ENCODE assay signal across 1 cellular context in the genomic region with DNA sequence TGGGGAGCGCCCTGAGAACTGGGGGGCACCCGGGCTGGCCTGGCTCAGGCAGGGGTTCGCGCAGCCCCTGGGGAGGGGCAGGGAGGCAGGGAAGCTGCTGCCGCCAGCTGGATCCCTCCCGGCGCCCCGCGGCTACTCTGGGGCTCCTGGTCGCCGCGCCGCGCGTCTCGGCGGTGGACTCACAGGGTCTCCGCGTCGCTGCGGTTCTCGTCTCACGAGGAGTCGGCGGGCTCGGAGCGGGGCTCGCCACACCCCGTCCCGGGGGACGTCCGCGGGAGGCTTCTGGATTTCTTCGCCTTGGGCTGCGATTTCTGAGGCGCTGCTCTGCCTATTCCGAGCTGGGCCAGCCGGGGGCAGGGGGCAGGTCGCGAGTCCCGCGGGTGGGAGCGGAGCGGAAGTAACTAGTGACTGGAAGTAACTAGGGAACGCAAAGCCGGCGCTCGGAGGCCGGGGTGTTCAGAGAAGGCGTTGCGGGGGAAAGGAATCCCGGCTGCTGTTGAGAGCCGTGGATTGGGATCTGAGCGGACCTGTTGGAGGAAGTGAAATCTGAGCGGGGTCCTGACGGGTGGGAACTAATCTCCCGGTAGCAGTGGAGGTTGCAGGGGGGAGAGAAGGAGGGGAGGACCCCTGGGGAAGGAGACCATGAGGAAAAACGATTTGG.
TF ChIP-seq lines count a peak whose summit lies in the region.

No MANE protein-coding gene starts in this region.

TF ChIP-seq in GM12878, 131 proteins besides CTCF, POLR2A, EP300 and RAD21 (continued from another document):
- TF ChIP-seq, protein P1, sequence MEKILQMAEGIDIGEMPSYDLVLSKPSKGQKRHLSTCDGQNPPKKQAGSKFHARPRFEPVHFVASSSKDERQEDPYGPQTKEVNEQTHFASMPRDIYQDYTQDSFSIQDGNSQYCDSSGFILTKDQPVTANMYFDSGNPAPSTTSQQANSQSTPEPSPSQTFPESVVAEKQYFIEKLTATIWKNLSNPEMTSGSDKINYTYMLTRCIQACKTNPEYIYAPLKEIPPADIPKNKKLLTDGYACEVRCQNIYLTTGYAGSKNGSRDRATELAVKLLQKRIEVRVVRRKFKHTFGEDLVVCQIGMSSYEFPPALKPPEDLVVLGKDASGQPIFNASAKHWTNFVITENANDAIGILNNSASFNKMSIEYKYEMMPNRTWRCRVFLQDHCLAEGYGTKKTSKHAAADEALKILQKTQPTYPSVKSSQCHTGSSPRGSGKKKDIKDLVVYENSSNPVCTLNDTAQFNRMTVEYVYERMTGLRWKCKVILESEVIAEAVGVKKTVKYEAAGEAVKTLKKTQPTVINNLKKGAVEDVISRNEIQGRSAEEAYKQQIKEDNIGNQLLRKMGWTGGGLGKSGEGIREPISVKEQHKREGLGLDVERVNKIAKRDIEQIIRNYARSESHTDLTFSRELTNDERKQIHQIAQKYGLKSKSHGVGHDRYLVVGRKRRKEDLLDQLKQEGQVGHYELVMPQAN (conservative IDR thresholded peaks at IDR 0.05) = peak; percentile 65; the same call in 1 of the 2 replicates
- no peak for TF ChIP-seq RB1 (IDR thresholded peaks at IDR 0.05; ENCODE audit: borderline replicate concordance)
- peak; percentile 79 for TF ChIP-seq GABPA (IDR thresholded peaks at IDR 0.05; ENCODE audit: low read depth)
- 0 out of 2 replicates have a peak, but pooled peaks have one; percentile 14 for TF ChIP-seq MTA2 (IDR thresholded peaks at IDR 0.05; ENCODE audit: low read depth)
- TF ChIP-seq, protein P2, sequence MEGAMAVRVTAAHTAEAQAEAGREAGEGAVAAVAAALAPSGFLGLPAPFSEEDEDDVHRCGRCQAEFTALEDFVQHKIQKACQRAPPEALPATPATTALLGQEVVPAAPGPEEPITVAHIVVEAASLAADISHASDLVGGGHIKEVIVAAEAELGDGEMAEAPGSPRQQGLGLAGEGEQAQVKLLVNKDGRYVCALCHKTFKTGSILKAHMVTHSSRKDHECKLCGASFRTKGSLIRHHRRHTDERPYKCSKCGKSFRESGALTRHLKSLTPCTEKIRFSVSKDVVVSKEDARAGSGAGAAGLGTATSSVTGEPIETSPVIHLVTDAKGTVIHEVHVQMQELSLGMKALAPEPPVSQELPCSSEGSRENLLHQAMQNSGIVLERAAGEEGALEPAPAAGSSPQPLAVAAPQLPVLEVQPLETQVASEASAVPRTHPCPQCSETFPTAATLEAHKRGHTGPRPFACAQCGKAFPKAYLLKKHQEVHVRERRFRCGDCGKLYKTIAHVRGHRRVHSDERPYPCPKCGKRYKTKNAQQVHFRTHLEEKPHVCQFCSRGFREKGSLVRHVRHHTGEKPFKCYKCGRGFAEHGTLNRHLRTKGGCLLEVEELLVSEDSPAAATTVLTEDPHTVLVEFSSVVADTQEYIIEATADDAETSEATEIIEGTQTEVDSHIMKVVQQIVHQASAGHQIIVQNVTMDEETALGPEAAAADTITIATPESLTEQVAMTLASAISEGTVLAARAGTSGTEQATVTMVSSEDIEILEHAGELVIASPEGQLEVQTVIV (IDR thresholded peaks at IDR 0.05; ENCODE audit: borderline replicate concordance, partially characterized antibody) = no peak
- TF ChIP-seq YY1 (IDR thresholded peaks at IDR 0.05; ENCODE audit: low read depth, low read length) = 0 out of 2 replicates have a peak, but pooled peaks have one; percentile 34
- peak; percentile 56; the same call in 1 of the 2 replicates for TF ChIP-seq CREB1 (IDR thresholded peaks at IDR 0.05; ENCODE audit: low read depth)
- TF ChIP-seq, protein P3, sequence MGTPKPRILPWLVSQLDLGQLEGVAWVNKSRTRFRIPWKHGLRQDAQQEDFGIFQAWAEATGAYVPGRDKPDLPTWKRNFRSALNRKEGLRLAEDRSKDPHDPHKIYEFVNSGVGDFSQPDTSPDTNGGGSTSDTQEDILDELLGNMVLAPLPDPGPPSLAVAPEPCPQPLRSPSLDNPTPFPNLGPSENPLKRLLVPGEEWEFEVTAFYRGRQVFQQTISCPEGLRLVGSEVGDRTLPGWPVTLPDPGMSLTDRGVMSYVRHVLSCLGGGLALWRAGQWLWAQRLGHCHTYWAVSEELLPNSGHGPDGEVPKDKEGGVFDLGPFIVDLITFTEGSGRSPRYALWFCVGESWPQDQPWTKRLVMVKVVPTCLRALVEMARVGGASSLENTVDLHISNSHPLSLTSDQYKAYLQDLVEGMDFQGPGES (IDR thresholded peaks at IDR 0.05) = 0 out of 2 replicates have a peak, but pooled peaks have one; percentile 3
- no peak for TF ChIP-seq RCOR1 (conservative IDR thresholded peaks at IDR 0.05; ENCODE audit: low read depth, low read length)
- peak; percentile 74 to 76 for TF ChIP-seq IKZF2 (IDR thresholded peaks at IDR 0.05)
- peak; percentile 65 for TF ChIP-seq GATAD2B (conservative IDR thresholded peaks at IDR 0.05; ENCODE audit: low read depth)
- TF ChIP-seq SRF (IDR thresholded peaks at IDR 0.05; ENCODE audit: low read depth in 2 of 2, low read length in 2 of 2) = 0 out of 4 replicates have a peak, but pooled peaks of 1 of the 2 experiments have one; percentile 9
- TF ChIP-seq NR2F1 (conservative IDR thresholded peaks at IDR 0.05) = peak; percentile 56
- TF ChIP-seq BACH1 (IDR thresholded peaks at IDR 0.05; ENCODE audit: borderline replicate concordance) = 0 out of 2 replicates have a peak, but pooled peaks have one; percentile 15
- no peak for TF ChIP-seq NR2C1 (IDR thresholded peaks at IDR 0.05)
- peak; percentile 32; the same call in 1 of the 2 replicates for TF ChIP-seq HCFC1 (IDR thresholded peaks at IDR 0.05; ENCODE audit: low read length)
- TF ChIP-seq HDAC2 (IDR thresholded peaks at IDR 0.05) = no peak
- TF ChIP-seq, protein P4, sequence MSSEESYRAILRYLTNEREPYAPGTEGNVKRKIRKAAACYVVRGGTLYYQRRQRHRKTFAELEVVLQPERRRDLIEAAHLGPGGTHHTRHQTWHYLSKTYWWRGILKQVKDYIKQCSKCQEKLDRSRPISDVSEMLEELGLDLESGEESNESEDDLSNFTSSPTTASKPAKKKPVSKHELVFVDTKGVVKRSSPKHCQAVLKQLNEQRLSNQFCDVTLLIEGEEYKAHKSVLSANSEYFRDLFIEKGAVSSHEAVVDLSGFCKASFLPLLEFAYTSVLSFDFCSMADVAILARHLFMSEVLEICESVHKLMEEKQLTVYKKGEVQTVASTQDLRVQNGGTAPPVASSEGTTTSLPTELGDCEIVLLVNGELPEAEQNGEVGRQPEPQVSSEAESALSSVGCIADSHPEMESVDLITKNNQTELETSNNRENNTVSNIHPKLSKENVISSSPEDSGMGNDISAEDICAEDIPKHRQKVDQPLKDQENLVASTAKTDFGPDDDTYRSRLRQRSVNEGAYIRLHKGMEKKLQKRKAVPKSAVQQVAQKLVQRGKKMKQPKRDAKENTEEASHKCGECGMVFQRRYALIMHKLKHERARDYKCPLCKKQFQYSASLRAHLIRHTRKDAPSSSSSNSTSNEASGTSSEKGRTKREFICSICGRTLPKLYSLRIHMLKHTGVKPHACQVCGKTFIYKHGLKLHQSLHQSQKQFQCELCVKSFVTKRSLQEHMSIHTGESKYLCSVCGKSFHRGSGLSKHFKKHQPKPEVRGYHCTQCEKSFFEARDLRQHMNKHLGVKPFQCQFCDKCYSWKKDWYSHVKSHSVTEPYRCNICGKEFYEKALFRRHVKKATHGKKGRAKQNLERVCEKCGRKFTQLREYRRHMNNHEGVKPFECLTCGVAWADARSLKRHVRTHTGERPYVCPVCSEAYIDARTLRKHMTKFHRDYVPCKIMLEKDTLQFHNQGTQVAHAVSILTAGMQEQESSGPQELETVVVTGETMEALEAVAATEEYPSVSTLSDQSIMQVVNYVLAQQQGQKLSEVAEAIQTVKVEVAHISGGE (CRISPR knock-in tag; IDR thresholded peaks at IDR 0.05) = peak; percentile 84
- TF ChIP-seq TAF1 (IDR thresholded peaks at IDR 0.05; ENCODE audit: borderline replicate concordance, low read depth, low read length) = 0 out of 2 replicates have a peak, but pooled peaks have one; percentile 40
- TF ChIP-seq NBN (IDR thresholded peaks at IDR 0.05) = peak; percentile 61
- TF ChIP-seq IKZF1 (conservative IDR thresholded peaks at IDR 0.05) = peak; percentile 77
- TF ChIP-seq SMC3 (IDR thresholded peaks at IDR 0.05; ENCODE audit: borderline replicate concordance, low read length) = 0 out of 2 replicates have a peak, but pooled peaks have one; percentile 10
- TF ChIP-seq MEF2B (IDR thresholded peaks at IDR 0.05; ENCODE audit: partially characterized antibody, poor library complexity, severe bottlenecking) = peak; percentile 91
- TF ChIP-seq EED (IDR thresholded peaks at IDR 0.05; ENCODE audit: low read depth) = peak; percentile 70
- TF ChIP-seq SIX5 (IDR thresholded peaks at IDR 0.05; ENCODE audit: low read depth, low read length, severe bottlenecking) = peak; percentile 18
- no peak for TF ChIP-seq MYB (IDR thresholded peaks at IDR 0.05; ENCODE audit: borderline replicate concordance, low read depth, low read length)
- TF ChIP-seq, protein P5, sequence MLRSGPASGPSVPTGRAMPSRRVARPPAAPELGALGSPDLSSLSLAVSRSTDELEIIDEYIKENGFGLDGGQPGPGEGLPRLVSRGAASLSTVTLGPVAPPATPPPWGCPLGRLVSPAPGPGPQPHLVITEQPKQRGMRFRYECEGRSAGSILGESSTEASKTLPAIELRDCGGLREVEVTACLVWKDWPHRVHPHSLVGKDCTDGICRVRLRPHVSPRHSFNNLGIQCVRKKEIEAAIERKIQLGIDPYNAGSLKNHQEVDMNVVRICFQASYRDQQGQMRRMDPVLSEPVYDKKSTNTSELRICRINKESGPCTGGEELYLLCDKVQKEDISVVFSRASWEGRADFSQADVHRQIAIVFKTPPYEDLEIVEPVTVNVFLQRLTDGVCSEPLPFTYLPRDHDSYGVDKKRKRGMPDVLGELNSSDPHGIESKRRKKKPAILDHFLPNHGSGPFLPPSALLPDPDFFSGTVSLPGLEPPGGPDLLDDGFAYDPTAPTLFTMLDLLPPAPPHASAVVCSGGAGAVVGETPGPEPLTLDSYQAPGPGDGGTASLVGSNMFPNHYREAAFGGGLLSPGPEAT (IDR thresholded peaks at IDR 0.05; ENCODE audit: low read depth) = peak; percentile 45
- TF ChIP-seq POLR2AphosphoS5 (IDR thresholded peaks at IDR 0.05; ENCODE audit: low read length) = no peak
- TF ChIP-seq, protein P6, sequence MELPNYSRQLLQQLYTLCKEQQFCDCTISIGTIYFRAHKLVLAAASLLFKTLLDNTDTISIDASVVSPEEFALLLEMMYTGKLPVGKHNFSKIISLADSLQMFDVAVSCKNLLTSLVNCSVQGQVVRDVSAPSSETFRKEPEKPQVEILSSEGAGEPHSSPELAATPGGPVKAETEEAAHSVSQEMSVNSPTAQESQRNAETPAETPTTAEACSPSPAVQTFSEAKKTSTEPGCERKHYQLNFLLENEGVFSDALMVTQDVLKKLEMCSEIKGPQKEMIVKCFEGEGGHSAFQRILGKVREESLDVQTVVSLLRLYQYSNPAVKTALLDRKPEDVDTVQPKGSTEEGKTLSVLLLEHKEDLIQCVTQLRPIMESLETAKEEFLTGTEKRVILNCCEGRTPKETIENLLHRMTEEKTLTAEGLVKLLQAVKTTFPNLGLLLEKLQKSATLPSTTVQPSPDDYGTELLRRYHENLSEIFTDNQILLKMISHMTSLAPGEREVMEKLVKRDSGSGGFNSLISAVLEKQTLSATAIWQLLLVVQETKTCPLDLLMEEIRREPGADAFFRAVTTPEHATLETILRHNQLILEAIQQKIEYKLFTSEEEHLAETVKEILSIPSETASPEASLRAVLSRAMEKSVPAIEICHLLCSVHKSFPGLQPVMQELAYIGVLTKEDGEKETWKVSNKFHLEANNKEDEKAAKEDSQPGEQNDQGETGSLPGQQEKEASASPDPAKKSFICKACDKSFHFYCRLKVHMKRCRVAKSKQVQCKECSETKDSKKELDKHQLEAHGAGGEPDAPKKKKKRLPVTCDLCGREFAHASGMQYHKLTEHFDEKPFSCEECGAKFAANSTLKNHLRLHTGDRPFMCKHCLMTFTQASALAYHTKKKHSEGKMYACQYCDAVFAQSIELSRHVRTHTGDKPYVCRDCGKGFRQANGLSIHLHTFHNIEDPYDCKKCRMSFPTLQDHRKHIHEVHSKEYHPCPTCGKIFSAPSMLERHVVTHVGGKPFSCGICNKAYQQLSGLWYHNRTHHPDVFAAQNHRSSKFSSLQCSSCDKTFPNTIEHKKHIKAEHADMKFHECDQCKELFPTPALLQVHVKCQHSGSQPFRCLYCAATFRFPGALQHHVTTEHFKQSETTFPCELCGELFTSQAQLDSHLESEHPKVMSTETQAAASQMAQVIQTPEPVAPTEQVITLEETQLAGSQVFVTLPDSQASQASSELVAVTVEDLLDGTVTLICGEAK (IDR thresholded peaks at IDR 0.05; ENCODE audit: borderline replicate concordance) = peak; percentile 81; the same call in 1 of the 2 replicates
